1 cellular context compared by ENCODE assay signal in the genomic region with DNA sequence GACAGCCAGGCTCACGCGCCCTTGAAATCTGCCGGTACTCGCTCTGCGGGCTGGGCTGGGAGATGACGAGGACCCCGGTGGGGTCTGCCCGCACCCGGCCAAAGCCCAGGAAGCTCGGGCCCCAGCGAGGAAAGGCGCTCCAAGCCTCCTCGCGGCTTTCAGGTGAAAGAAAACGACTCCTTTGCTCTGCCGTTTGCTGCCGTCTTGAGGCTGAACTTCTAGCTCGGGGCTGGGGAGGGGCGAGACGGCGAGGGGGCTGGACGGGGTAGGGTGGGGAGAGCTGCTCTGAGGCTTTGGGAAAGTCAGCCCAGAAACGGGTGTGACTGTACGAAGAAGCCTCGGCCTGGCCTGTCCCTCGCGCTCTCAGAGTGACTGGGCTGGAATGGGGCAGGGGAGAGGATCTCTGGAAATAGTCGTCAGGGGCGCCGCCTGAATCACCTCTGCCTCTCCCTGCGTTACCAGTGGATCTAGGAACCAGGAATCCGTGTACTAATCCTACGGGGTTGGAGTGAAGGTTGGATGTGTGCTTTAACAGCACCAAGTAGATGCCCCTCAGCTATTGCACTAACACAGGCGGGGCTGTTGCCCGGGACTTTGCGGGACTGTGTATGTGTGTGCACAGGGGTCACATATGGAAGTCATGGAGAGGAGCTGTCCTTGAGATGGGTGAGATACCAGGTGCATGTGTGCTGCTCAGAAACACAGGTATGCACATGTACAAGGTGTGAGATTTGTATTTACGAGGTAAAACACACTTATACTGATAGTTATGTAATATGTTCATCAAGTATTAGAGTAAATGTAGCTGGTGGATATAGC.
TF ChIP-seq lines count a peak whose summit lies in the region.

No MANE protein-coding gene starts in this region.

TF ChIP-seq in GM23338, 12 proteins besides CTCF, POLR2A, EP300 and RAD21:
- TF ChIP-seq, protein P1, sequence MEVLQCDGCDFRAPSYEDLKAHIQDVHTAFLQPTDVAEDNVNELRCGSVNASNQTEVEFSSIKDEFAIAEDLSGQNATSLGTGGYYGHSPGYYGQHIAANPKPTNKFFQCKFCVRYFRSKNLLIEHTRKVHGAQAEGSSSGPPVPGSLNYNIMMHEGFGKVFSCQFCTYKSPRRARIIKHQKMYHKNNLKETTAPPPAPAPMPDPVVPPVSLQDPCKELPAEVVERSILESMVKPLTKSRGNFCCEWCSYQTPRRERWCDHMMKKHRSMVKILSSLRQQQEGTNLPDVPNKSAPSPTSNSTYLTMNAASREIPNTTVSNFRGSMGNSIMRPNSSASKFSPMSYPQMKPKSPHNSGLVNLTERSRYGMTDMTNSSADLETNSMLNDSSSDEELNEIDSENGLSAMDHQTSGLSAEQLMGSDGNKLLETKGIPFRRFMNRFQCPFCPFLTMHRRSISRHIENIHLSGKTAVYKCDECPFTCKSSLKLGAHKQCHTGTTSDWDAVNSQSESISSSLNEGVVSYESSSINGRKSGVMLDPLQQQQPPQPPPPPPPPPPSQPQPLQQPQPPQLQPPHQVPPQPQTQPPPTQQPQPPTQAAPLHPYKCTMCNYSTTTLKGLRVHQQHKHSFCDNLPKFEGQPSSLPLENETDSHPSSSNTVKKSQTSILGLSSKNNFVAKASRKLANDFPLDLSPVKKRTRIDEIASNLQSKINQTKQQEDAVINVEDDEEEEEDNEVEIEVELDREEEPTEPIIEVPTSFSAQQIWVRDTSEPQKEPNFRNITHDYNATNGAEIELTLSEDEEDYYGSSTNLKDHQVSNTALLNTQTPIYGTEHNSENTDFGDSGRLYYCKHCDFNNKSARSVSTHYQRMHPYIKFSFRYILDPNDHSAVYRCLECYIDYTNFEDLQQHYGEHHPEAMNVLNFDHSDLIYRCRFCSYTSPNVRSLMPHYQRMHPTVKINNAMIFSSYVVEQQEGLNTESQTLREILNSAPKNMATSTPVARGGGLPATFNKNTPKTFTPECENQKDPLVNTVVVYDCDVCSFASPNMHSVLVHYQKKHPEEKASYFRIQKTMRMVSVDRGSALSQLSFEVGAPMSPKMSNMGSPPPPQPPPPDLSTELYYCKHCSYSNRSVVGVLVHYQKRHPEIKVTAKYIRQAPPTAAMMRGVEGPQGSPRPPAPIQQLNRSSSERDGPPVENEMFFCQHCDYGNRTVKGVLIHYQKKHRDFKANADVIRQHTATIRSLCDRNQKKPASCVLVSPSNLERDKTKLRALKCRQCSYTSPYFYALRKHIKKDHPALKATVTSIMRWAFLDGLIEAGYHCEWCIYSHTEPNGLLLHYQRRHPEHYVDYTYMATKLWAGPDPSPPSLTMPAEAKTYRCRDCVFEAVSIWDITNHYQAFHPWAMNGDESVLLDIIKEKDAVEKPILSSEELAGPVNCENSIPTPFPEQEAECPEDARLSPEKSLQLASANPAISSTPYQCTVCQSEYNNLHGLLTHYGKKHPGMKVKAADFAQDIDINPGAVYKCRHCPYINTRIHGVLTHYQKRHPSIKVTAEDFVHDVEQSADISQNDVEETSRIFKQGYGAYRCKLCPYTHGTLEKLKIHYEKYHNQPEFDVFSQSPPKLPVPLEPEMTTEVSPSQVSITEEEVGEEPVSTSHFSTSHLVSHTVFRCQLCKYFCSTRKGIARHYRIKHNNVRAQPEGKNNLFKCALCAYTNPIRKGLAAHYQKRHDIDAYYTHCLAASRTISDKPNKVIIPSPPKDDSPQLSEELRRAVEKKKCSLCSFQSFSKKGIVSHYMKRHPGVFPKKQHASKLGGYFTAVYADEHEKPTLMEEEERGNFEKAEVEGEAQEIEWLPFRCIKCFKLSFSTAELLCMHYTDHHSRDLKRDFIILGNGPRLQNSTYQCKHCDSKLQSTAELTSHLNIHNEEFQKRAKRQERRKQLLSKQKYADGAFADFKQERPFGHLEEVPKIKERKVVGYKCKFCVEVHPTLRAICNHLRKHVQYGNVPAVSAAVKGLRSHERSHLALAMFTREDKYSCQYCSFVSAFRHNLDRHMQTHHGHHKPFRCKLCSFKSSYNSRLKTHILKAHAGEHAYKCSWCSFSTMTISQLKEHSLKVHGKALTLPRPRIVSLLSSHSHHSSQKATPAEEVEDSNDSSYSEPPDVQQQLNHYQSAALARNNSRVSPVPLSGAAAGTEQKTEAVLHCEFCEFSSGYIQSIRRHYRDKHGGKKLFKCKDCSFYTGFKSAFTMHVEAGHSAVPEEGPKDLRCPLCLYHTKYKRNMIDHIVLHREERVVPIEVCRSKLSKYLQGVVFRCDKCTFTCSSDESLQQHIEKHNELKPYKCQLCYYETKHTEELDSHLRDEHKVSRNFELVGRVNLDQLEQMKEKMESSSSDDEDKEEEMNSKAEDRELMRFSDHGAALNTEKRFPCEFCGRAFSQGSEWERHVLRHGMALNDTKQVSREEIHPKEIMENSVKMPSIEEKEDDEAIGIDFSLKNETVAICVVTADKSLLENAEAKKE (CRISPR knock-in tag; IDR thresholded peaks at IDR 0.05), result no peak
- TF ChIP-seq STAT1 (IDR thresholded peaks at IDR 0.05; ENCODE audit: unreplicated experiment) (no peak), EZH2 (IDR thresholded peaks at IDR 0.05; ENCODE audit: low read depth, unreplicated experiment) (no peak), CREB1 (CRISPR knock-in tag; IDR thresholded peaks at IDR 0.05; ENCODE audit: low read depth) (no peak), JUNB (IDR thresholded peaks at IDR 0.05; ENCODE audit: unreplicated experiment) (no peak), POLR2AphosphoS5 (IDR thresholded peaks at IDR 0.05; ENCODE audit: low read depth) (no peak; the same call in 1 of the 2 replicates), ZNF114 (CRISPR knock-in tag; IDR thresholded peaks at IDR 0.05) (no peak), EZH2phosphoT487 (IDR thresholded peaks at IDR 0.05; ENCODE audit: unreplicated experiment) (no peak), NANOG (IDR thresholded peaks at IDR 0.05; ENCODE audit: borderline replicate concordance) (no peak), ZNF331 (CRISPR knock-in tag; IDR thresholded peaks at IDR 0.05; ENCODE audit: low read depth) (no peak)
- TF ChIP-seq, protein P2, sequence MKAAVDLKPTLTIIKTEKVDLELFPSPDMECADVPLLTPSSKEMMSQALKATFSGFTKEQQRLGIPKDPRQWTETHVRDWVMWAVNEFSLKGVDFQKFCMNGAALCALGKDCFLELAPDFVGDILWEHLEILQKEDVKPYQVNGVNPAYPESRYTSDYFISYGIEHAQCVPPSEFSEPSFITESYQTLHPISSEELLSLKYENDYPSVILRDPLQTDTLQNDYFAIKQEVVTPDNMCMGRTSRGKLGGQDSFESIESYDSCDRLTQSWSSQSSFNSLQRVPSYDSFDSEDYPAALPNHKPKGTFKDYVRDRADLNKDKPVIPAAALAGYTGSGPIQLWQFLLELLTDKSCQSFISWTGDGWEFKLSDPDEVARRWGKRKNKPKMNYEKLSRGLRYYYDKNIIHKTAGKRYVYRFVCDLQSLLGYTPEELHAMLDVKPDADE (IDR thresholded peaks at IDR 0.05), result no peak
- TF ChIP-seq, protein P3, sequence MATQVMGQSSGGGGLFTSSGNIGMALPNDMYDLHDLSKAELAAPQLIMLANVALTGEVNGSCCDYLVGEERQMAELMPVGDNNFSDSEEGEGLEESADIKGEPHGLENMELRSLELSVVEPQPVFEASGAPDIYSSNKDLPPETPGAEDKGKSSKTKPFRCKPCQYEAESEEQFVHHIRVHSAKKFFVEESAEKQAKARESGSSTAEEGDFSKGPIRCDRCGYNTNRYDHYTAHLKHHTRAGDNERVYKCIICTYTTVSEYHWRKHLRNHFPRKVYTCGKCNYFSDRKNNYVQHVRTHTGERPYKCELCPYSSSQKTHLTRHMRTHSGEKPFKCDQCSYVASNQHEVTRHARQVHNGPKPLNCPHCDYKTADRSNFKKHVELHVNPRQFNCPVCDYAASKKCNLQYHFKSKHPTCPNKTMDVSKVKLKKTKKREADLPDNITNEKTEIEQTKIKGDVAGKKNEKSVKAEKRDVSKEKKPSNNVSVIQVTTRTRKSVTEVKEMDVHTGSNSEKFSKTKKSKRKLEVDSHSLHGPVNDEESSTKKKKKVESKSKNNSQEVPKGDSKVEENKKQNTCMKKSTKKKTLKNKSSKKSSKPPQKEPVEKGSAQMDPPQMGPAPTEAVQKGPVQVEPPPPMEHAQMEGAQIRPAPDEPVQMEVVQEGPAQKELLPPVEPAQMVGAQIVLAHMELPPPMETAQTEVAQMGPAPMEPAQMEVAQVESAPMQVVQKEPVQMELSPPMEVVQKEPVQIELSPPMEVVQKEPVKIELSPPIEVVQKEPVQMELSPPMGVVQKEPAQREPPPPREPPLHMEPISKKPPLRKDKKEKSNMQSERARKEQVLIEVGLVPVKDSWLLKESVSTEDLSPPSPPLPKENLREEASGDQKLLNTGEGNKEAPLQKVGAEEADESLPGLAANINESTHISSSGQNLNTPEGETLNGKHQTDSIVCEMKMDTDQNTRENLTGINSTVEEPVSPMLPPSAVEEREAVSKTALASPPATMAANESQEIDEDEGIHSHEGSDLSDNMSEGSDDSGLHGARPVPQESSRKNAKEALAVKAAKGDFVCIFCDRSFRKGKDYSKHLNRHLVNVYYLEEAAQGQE (IDR thresholded peaks at IDR 0.05; ENCODE audit: unreplicated experiment), result no peak
TF ChIP-seq in GM23338: peak in this region for 0.
